Comparison of ENCODE assay signal across 8 cellular contexts in genomic region chr20:44215125-44215524, GRCh38. TPM values are rescaled to one million over a fixed set of nuclear protein-coding genes. Genes with fewer than 3 reads are reported as not detected.
A peak's percentile ranks its signal among the peaks of the same experiment; 100 is the strongest.
DNase-seq lines count a peak whose midpoint lies in the region; ATAC-seq and TF ChIP-seq lines count a peak whose summit lies in the region.

No MANE protein-coding gene starts in this region.

- CTCF ChIA-PET in activated CD8-positive, alpha-beta T cell treated with anti-CD3 and anti-CD28 coated beads for 36 hours (lab: Charles Lee), result interaction anchor here (0.8 to 9.8 kb wide), 24 partner anchors 10 to 518 kb away, joined by 3 to 444 read pairs (median 3); partner anchors contain the start of genes FITM2 and SERINC3

- H3K4me1 Mint-ChIP-seq in activated CD8-positive, alpha-beta T cell treated with anti-CD3 and anti-CD28 coated beads for 36 hours (ENCODE audit: low read depth), result peaks cover 53% of the 10 kb centered on the region

- H2AFZ ChIP-seq in GM23248, result no peak overlapping the region

- no peaks in the 10 kb centered on the region for H3K27me3 ChIP-seq in GM23248 (replicated peaks; ENCODE audit: insufficient read depth)

- H3K36me3 ChIP-seq in GM23248 (ENCODE audit: low read depth), result no peaks in the 10 kb centered on the region

- intact Hi-C loops in activated CD8-positive, alpha-beta T cell treated with anti-CD3 and anti-CD28 coated beads for 36 hours (cut with micrococcal nuclease), result loop anchor here (5.0 to 10.0 kb wide), 3 partner anchors 172 to 397 kb away; no protein-coding TSS in a partner anchor

- 37 to 39% methylated on average over 7 of the region's 7 CpGs for WGBS in GM23248 (ENCODE audit: low coverage in 1 of 2, low lambda C conversion rate in 2 of 2, missing lambda C conversion rate in 2 of 2), 2 experiments

- no peak overlapping the region for H3K4me2 ChIP-seq in GM23248 (ENCODE audit: unreplicated experiment)

- TF ChIP-seq CTCF in activated CD8-positive, alpha-beta T cell treated with anti-CD3 and anti-CD28 coated beads for 36 hours (IDR thresholded peaks at IDR 0.05), result peak; percentile 85

- no peaks in the 10 kb centered on the region for H3K27me3 Mint-ChIP-seq in activated CD8-positive, alpha-beta T cell treated with anti-CD3 and anti-CD28 coated beads for 36 hours

- no peaks in the 10 kb centered on the region for H3K9me3 ChIP-seq in GM23248 (ENCODE audit: low read depth)

- H4K20me1 ChIP-seq in GM23248 (ENCODE audit: insufficient read depth), result no peaks in the 10 kb centered on the region

- no peaks in the 10 kb centered on the region for H3K9me2 ChIP-seq in GM23248 (ENCODE audit: insufficient read depth)

- POLR2A ChIA-PET in activated CD8-positive, alpha-beta T cell treated with anti-CD3 and anti-CD28 coated beads for 36 hours (lab: Charles Lee), result no interaction called here

- in situ Hi-C loops in GM23248 (cut with MboI), result loop anchor here (5.0 to 25.0 kb wide), 2 partner anchors 247 to 397 kb away; no protein-coding TSS in a partner anchor

- no peak overlapping the region for H3K9ac ChIP-seq in GM23248

- peaks cover 7% of the 10 kb centered on the region; the same call in 1 of the 2 replicates for H3F3A ChIP-seq in GM23248 (ENCODE audit: insufficient read depth)

- DNase-seq in AG08395 (ENCODE audit: low spot score), result peak; percentile 66
- DNase-seq in GM23248, result peak; percentile 85
- DNase-seq in NCI-H526 treated with DMSO at 0.1 percent for 48 hours (lab: John Stamatoyannopoulos, UW), result peak; percentile 39
- peak; percentile 86 for DNase-seq in activated CD8-positive, alpha-beta T cell treated with anti-CD3 and anti-CD28 coated beads for 36 hours
- peak; percentile 71 for DNase-seq in effector CD4-positive, alpha-beta T cell
- peak; percentile 73 for DNase-seq in midbrain (lab: John Stamatoyannopoulos, UW)
- DNase-seq in stimulated activated CD8-positive, alpha-beta memory T cell treated with anti-CD3 and anti-CD28 coated beads, Interleukin-4, amount 100 ng/mL, for 48 hours, result peak; percentile 78

- no peak overlapping the region for H3K4me3 Mint-ChIP-seq in activated CD8-positive, alpha-beta T cell treated with anti-CD3 and anti-CD28 coated beads for 36 hours

- H3K27ac ChIP-seq in GM23248, result no peak overlapping the region

- peaks cover 7% of the 10 kb centered on the region; the same call in 1 of the 2 replicates for H3K4me1 ChIP-seq in GM23248 (ENCODE audit: insufficient read depth)

- H3K4me3 ChIP-seq in GM23248, result no peak overlapping the region

- ATAC-seq in activated CD8-positive, alpha-beta T cell treated with anti-CD3 and anti-CD28 coated beads for 36 hours, result peak; percentile 22
- no peak for ATAC-seq in GM18502 (IDR thresholded peaks at IDR 0.05; ENCODE audit: poor library complexity, unreplicated experiment)

- H3K36me3 Mint-ChIP-seq in activated CD8-positive, alpha-beta T cell treated with anti-CD3 and anti-CD28 coated beads for 36 hours (ENCODE audit: low read depth), result no peaks in the 10 kb centered on the region

- H3K27ac Mint-ChIP-seq in activated CD8-positive, alpha-beta T cell treated with anti-CD3 and anti-CD28 coated beads for 36 hours, result peak overlapping the region; percentile 66

- no peaks in the 10 kb centered on the region for H3K9me3 Mint-ChIP-seq in activated CD8-positive, alpha-beta T cell treated with anti-CD3 and anti-CD28 coated beads for 36 hours

- H3K79me2 ChIP-seq in GM23248 (ENCODE audit: insufficient read depth), result peaks cover 22% of the 10 kb centered on the region

RNA-seq across cellular contexts. Expression of gene OSER1, which starts 4.6 kb away (rescaled TPM):
- total RNA-seq in GM23248 (2014; rRNA removed; shearing (Covaris generic)), result 29.5 and 36.2 TPM in 2 replicates
- polyA plus RNA-seq in GM23248 (2016; fragmentation: Nextera tagmentation; extraction: Ambion mirVana), result 43.8 and 45.1 TPM in 2 replicates
- 10 to 100 TPM; 20.9 to 23.3 TPM for total RNA-seq in activated CD8-positive, alpha-beta T cell treated with anti-CD3 and anti-CD28 coated beads for 36 hours

RNA-seq across cellular contexts. Expression of gene JPH2, which starts 28.1 kb away (rescaled TPM):
- total RNA-seq in GM23248 (2014; rRNA removed; shearing (Covaris generic)), result 7.8 and 9.7 TPM in 2 replicates
- 1.6 and 1.8 TPM in 2 replicates for polyA plus RNA-seq in GM23248 (2016; fragmentation: Nextera tagmentation; extraction: Ambion mirVana)
- total RNA-seq in activated CD8-positive, alpha-beta T cell treated with anti-CD3 and anti-CD28 coated beads for 36 hours, result under 1 TPM; 0.47 to 0.54 TPM

RNA-seq across cellular contexts. Expression of gene GDAP1L1, which starts 32.0 kb away (rescaled TPM):
- total RNA-seq in GM23248 (2014; rRNA removed; shearing (Covaris generic)), result not detected in 2 replicates
- not detected in 2 replicates for polyA plus RNA-seq in GM23248 (2016; fragmentation: Nextera tagmentation; extraction: Ambion mirVana)
- total RNA-seq in activated CD8-positive, alpha-beta T cell treated with anti-CD3 and anti-CD28 coated beads for 36 hours, result under 1 TPM in 1 of 2 experiments, not detected in 1; 0.18 TPM
